ENCODE assay signal across 1 cellular context in the genomic region with DNA sequence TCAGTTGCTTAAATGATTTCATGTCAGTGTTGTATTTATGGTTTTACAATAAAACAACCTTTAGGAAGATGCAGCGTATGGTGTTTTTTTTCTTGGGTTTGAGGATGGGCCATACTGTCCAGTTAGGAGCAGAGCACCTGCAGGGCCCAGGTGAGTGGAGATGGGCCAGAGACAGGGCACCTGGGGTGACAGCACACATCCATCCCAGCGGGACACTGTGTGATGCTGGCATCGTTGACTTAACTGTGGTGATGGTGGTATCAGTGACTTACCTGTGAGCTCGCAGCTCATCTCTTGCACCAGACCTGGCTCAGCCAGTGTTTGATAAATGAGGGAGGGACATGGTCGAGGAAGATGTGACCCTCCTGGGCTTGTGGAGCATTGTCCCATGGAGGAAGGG.
TF ChIP-seq lines count a peak whose summit lies in the region.

No MANE protein-coding gene starts in this region.

TF ChIP-seq in HepG2, 621 proteins besides CTCF, POLR2A, EP300 and RAD21:
- no peak for TF ChIP-seq HIVEP1 (CRISPR knock-in tag; IDR thresholded peaks at IDR 0.05)
- no peak for TF ChIP-seq TP53 (CRISPR knock-in tag; conservative IDR thresholded peaks at IDR 0.05)
- TF ChIP-seq, protein P1, sequence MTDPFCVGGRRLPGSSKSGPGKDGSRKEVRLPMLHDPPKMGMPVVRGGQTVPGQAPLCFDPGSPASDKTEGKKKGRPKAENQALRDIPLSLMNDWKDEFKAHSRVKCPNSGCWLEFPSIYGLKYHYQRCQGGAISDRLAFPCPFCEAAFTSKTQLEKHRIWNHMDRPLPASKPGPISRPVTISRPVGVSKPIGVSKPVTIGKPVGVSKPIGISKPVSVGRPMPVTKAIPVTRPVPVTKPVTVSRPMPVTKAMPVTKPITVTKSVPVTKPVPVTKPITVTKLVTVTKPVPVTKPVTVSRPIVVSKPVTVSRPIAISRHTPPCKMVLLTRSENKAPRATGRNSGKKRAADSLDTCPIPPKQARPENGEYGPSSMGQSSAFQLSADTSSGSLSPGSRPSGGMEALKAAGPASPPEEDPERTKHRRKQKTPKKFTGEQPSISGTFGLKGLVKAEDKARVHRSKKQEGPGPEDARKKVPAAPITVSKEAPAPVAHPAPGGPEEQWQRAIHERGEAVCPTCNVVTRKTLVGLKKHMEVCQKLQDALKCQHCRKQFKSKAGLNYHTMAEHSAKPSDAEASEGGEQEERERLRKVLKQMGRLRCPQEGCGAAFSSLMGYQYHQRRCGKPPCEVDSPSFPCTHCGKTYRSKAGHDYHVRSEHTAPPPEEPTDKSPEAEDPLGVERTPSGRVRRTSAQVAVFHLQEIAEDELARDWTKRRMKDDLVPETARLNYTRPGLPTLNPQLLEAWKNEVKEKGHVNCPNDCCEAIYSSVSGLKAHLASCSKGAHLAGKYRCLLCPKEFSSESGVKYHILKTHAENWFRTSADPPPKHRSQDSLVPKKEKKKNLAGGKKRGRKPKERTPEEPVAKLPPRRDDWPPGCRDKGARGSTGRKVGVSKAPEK (CRISPR knock-in tag; IDR thresholded peaks at IDR 0.05; ENCODE audit: borderline replicate concordance) = no peak
